Comparison of ENCODE assay signal across 11 cellular contexts in genomic region chr16:15493416-15494181, GRCh38. TPM values are rescaled to one million over a fixed set of nuclear protein-coding genes. Genes with fewer than 3 reads are reported as not detected.
DNase-seq lines count a peak whose midpoint lies in the region; ATAC-seq and TF ChIP-seq lines count a peak whose summit lies in the region.
"Had no signal": no experiment of that assay in that cellular context is flagged by ENCODE, and none has a peak within 500 bp of the region (broad histone marks: within the 10 kb centered on the region; RNA-seq: fewer than 3 reads in every experiment).

No MANE protein-coding gene starts in this region.

- no peaks in the 10 kb centered on the region for H3K27me3 ChIP-seq in colonic mucosa
- no peaks in the 10 kb centered on the region for H3K27me3 ChIP-seq in breast epithelium
- H3K27me3 ChIP-seq: hepatocyte, neutrophil had no signal

- TF ChIP-seq CTCF in colonic mucosa (IDR thresholded peaks at IDR 0.05) (no peak), omental fat pad (IDR thresholded peaks at IDR 0.05) (no peak), breast epithelium (IDR thresholded peaks at IDR 0.05) (no peak)

- H3K4me1 ChIP-seq in colonic mucosa (no peaks in the 10 kb centered on the region), breast epithelium (no peaks in the 10 kb centered on the region)

- no peak overlapping the region for H3K9ac ChIP-seq in colonic mucosa (ENCODE audit: low read depth in 2 of 2, low read length in 2 of 2)

- H3K4me3 ChIP-seq in colonic mucosa, result no peak overlapping the region
- no peak overlapping the region for H3K4me3 ChIP-seq in breast epithelium
- H3K4me3 ChIP-seq: hepatocyte had no signal

- peak overlapping the region; percentile 18 for H3K27ac ChIP-seq in colonic mucosa
- peak overlapping the region in 1 of 2 donors; percentile 67 for H3K27ac ChIP-seq in breast epithelium
- H3K27ac ChIP-seq: hepatocyte, neutrophil had no signal

- no peak for TF ChIP-seq POLR2A in breast epithelium (IDR thresholded peaks at IDR 0.05)

- H3K36me3 ChIP-seq in colonic mucosa (no peaks in the 10 kb centered on the region), breast epithelium (no peaks in the 10 kb centered on the region)
- H3K36me3 ChIP-seq: neutrophil had no signal

- H3K9me3 ChIP-seq in colonic mucosa (no peaks in the 10 kb centered on the region), breast epithelium (peaks cover 0 to 4% of the 10 kb centered on the region in 2 donors)
- H3K9me3 ChIP-seq: neutrophil had no signal

- ATAC-seq in omental fat pad (ENCODE audit: low FRiP score), result peak; percentile 80
- no peak for ATAC-seq in HG03354 (IDR thresholded peaks at IDR 0.05; ENCODE audit: poor library complexity, severe bottlenecking, unreplicated experiment)
- ATAC-seq in GM18873 (IDR thresholded peaks at IDR 0.05; ENCODE audit: low FRiP score, unreplicated experiment), result no peak

- DNase-seq in DMS79 (lab: John Stamatoyannopoulos, UW), result peak; percentile 88
- peak; percentile 78 for DNase-seq in NCI-H2171 treated with DMSO at 0.1 percent for 48 hours (lab: John Stamatoyannopoulos, UW)
- DNase-seq in colonic mucosa, result no peak
- no peak for DNase-seq in omental fat pad (ENCODE audit: low spot score)
- DNase-seq in breast epithelium (ENCODE audit: low spot score in 2 of 2), result no peak
- no peak for DNase-seq in 8988T
- DNase-seq: activated naive CD4-positive, alpha-beta T cell treated with Interleukin-2 at 50 U/mL for 16 hours had no signal

- intact Hi-C loops in colonic mucosa (cut with DNase I), result no loop called here
- intact Hi-C loops in breast epithelium (cut with DNase I; ENCODE audit: low total_unique reads), result no loop called here

RNA-seq across cellular contexts. Expression of gene BMERB1, which starts 59.2 kb away (rescaled TPM):
- total RNA-seq in colonic mucosa, result 1 to 10 TPM; 6.2 to 9.1 TPM
- total RNA-seq in omental fat pad, result 10 to 100 TPM; 28.7 to 47.0 (median 41.8) TPM
- total RNA-seq in breast epithelium, result 10 to 100 TPM; 25.3 to 77.8 (median 38.7) TPM

Comparison
In these comparisons a context has a peak if more than half of its experiments do, and no peak if none do; other contexts are left out.
1. DNase-seq: peak in DMS79 (single experiment) and NCI-H2171 treated with DMSO at 0.1 percent for 48 hours (single experiment); none in colonic mucosa (single experiment), omental fat pad (single experiment), breast epithelium (0 of 2) and 8988T (single experiment).